22 cellular contexts compared by ENCODE assay signal in genomic region chr6:131295081-131295480, GRCh38.
"Had no signal": no experiment of that assay in that cellular context is flagged by ENCODE, and none has a peak within 500 bp of the region (broad histone marks: within the 10 kb centered on the region; RNA-seq: fewer than 3 reads in every experiment).

No MANE protein-coding gene starts in this region.

- H3K9me3 ChIP-seq: esophagus squamous epithelium, gastroesophageal sphincter, mucosa of descending colon, transverse colon, vagina had no signal

- H3K36me3 ChIP-seq: esophagus squamous epithelium, gastroesophageal sphincter, transverse colon, vagina had no signal

- FAIRE-seq: islet of Langerhans, small intestine had no signal

- H3K27ac ChIP-seq: coronary artery, esophagus squamous epithelium, gastroesophageal sphincter, transverse colon, vagina had no signal

- H3K4me3 ChIP-seq: coronary artery, esophagus squamous epithelium, gastroesophageal sphincter, mucosa of descending colon, transverse colon, vagina had no signal

- DNase-seq: activated CD4-positive, alpha-beta T cell treated with anti-CD3 and anti-CD28 coated beads for 4 hours; activated CD4-positive, alpha-beta T cell treated with anti-CD3 and anti-CD28 coated beads, Interleukin-2, amount 50 U/mL, for 48 hours; activated CD4-positive, CD25-positive, alpha-beta regulatory T cell; activated CD8-positive, alpha-beta memory T cell treated with anti-CD3 and anti-CD28 coated beads, Interleukin-2, amount 50 U/mL, for 48 hours; activated naive CD4-positive, alpha-beta T cell treated with Interleukin-2 at 50 U/mL for 16 hours; activated T-cell treated with anti-CD3 and anti-CD28 coated beads, Interleukin-2, amount 50 U/mL, for 4 hours; amygdala; cerebellar nuclear complex; esophagus squamous epithelium; head of caudate nucleus; left colon; mesenchymal stem cell; mucosa of descending colon; small intestine; stimulated activated CD4-positive, alpha-beta T cell treated with anti-CD3 and anti-CD28 coated beads, Interleukin-15, amount 100 ng/mL, for 24 hours; transverse colon had no signal

- H3K4me1 ChIP-seq: esophagus squamous epithelium, gastroesophageal sphincter, vagina had no signal

- H3K27me3 ChIP-seq: esophagus squamous epithelium, gastroesophageal sphincter, transverse colon, vagina had no signal

- ATAC-seq: activated T-cell treated with anti-CD3 and anti-CD28 coated beads, Interleukin-2, amount 50 U/mL, for 4 hours; gastroesophageal sphincter; left colon; mucosa of descending colon; sciatic nerve; stimulated activated memory B cell treated with anti-CD40 and anti-IgM and Interleukin-4, amounts not matched to agents 10 μg/mL and 1 μg/mL and 100 μg/mL, for 72 hours had no signal
